8 cellular contexts compared by ENCODE assay signal in the genomic region with DNA sequence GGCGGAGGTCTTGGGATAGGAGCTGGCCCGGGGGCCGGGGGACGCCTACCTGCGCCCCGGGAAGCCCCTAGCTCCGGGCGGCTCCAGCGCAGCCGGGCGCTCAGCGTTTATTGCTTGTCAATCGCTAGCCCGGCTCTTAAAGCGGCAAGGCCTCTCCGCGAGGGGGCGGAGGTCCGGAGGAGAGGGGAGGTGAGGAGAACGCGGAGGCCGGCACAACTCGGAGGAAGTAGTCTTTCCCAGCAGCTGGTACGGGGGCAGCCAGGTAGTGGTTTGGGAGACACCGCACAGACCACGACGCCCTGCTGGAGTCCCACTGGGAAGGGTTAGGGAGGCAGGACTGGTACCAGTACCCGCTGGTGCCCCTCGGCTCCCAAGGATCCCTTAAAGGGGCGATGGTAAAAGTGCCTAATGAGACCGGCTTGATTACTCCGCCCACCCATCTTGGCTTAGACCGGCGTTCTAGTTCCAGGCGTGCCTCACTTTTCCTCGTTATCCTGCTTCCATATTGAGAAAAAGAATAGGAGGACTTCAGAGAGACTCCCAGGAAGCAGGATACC. TPM values are rescaled to one million over a fixed set of nuclear protein-coding genes. Genes with fewer than 3 reads are reported as not detected.
DNase-seq lines count a peak whose midpoint lies in the region; ATAC-seq and TF ChIP-seq lines count a peak whose summit lies in the region.

A gene with protein sequence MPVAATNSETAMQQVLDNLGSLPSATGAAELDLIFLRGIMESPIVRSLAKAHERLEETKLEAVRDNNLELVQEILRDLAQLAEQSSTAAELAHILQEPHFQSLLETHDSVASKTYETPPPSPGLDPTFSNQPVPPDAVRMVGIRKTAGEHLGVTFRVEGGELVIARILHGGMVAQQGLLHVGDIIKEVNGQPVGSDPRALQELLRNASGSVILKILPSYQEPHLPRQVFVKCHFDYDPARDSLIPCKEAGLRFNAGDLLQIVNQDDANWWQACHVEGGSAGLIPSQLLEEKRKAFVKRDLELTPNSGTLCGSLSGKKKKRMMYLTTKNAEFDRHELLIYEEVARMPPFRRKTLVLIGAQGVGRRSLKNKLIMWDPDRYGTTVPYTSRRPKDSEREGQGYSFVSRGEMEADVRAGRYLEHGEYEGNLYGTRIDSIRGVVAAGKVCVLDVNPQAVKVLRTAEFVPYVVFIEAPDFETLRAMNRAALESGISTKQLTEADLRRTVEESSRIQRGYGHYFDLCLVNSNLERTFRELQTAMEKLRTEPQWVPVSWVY (minus strand): TSS at position 112 of the 557 bp plus-strand sequence. CDS start 3,076 bp downstream, outside the sequence.

- H3K4me3 ChIP-seq in GM12865 (ENCODE audit: low read depth, low read length) (no peak within 1 kb of the TSS), ectodermal cell (ENCODE audit: insufficient read depth, low read depth, low read length) (peak within 1 kb of the TSS; percentile 80), lower leg skin (ENCODE audit: low read depth, poor library complexity, severe bottlenecking) (peak within 1 kb of the TSS; percentile 61), PC-9 (no peak within 1 kb of the TSS)

- H3K4me3 Mint-ChIP-seq in activated CD8-positive, alpha-beta T cell treated with anti-CD3 and anti-CD28 coated beads, Interleukin-2, amount 10 ng/mL, durations not matched to agents 7 days and 5 days, result peak within 1 kb of the TSS; percentile 27

- peaks cover 5% of the 10 kb centered on the region; the same call in 1 of the 2 replicates for H3F3A ChIP-seq in PC-9 (ENCODE audit: insufficient read depth, low read depth)

- WGBS in ectodermal cell, 2 experiments, result 0% methylated on average over 36 of the region's 36 CpGs
- WGBS in lower leg skin, 2 donors, result 0 to 1% methylated on average over 10 to 36 of the region's 36 CpGs

- intact Hi-C loops in lower leg skin (cut with DNase I; ENCODE audit: low total_unique reads), result no loop called here
- intact Hi-C loops in PC-9 (cut with micrococcal nuclease; ENCODE audit: unreplicated experiment), result no loop called here

- H3K36me3 Mint-ChIP-seq in activated CD8-positive, alpha-beta T cell treated with anti-CD3 and anti-CD28 coated beads, Interleukin-2, amount 10 ng/mL, durations not matched to agents 7 days and 5 days (ENCODE audit: low read depth), result no peaks in the 10 kb centered on the region

- H3K4me1 ChIP-seq in ectodermal cell (ENCODE audit: control insufficient read depth, insufficient read depth, low read length) (peaks cover 28% of the 10 kb centered on the region), PC-9 (replicated peaks; ENCODE audit: insufficient read depth) (no peaks in the 10 kb centered on the region)

- no peak within 1 kb of the TSS for H3K27ac Mint-ChIP-seq in activated CD8-positive, alpha-beta T cell treated with anti-CD3 and anti-CD28 coated beads, Interleukin-2, amount 10 ng/mL, durations not matched to agents 7 days and 5 days

- H3K27me3 Mint-ChIP-seq in activated CD8-positive, alpha-beta T cell treated with anti-CD3 and anti-CD28 coated beads, Interleukin-2, amount 10 ng/mL, durations not matched to agents 7 days and 5 days (ENCODE audit: low read depth), result peaks cover 46% of the 10 kb centered on the region

- CTCF ChIA-PET in activated CD8-positive, alpha-beta T cell treated with anti-CD3 and anti-CD28 coated beads, Interleukin-2, amount 10 ng/mL, durations not matched to agents 7 days and 5 days (lab: Charles Lee), result interaction anchor here (1.5 to 4.2 kb wide), 6 partner anchors 9 to 208 kb away, joined by 3 to 36 read pairs (median 6); a partner anchor contains a TSS
- CTCF ChIA-PET in PC-9 (lab: Charles Lee), result no interaction called here

- no TSS peak for BruUV-seq in PC-9 (replicated peaks; lab: Mats Ljungman, UMichigan)

- no peaks in the 10 kb centered on the region for H4K20me1 ChIP-seq in PC-9 (ENCODE audit: insufficient read depth)

- TF ChIP-seq POLR2A in lower leg skin (IDR thresholded peaks at IDR 0.05), result no peak

- H3K9me3 Mint-ChIP-seq in activated CD8-positive, alpha-beta T cell treated with anti-CD3 and anti-CD28 coated beads, Interleukin-2, amount 10 ng/mL, durations not matched to agents 7 days and 5 days (ENCODE audit: insufficient read depth), result no peaks in the 10 kb centered on the region

- H2AFZ ChIP-seq in PC-9, result no peak within 1 kb of the TSS

- H3K9me2 ChIP-seq in PC-9 (ENCODE audit: insufficient read depth), result no peaks in the 10 kb centered on the region

- DNase-seq in GM12865 (ENCODE audit: low read depth) (peak; percentile 19), NCI-H460 (ENCODE audit: extremely low read depth, low read depth) (peak; percentile 23), lower leg skin (ENCODE audit: low spot score in 2 of 2) (peak in 1 of 2 donors; percentile 95), PC-9 (no peak)
- DNase-seq in activated CD8-positive, alpha-beta T cell treated with anti-CD3 and anti-CD28 coated beads, Interleukin-2, amount 10 ng/mL, durations not matched to agents 7 days and 5 days, result peak; percentile 50
- DNase-seq in stimulated activated CD4-positive, alpha-beta T cell treated with anti-CD3 and anti-CD28 coated beads, Interleukin-4, amount 100 ng/mL, for 4 hours, result peak; percentile 42 to 44

- TF ChIP-seq CTCF in GM12865 (IDR thresholded peaks at IDR 0.05; ENCODE audit: insufficient read depth, low read depth, low read length, missing control alignments) (no peak), lower leg skin (IDR thresholded peaks at IDR 0.05) (no peak), PC-9 (conservative IDR thresholded peaks at IDR 0.05) (no peak)

- no peaks in the 10 kb centered on the region for H3K9me3 ChIP-seq in ectodermal cell (ENCODE audit: control insufficient read depth, low read length)
- H3K9me3 ChIP-seq in PC-9 (ENCODE audit: insufficient read depth, low read depth), result no peaks in the 10 kb centered on the region

- H3K36me3 ChIP-seq in ectodermal cell (ENCODE audit: control insufficient read depth, insufficient read depth, low read length), result no peaks in the 10 kb centered on the region
- H3K36me3 ChIP-seq in PC-9 (ENCODE audit: low read depth), result no peaks in the 10 kb centered on the region

- H3K4me1 Mint-ChIP-seq in activated CD8-positive, alpha-beta T cell treated with anti-CD3 and anti-CD28 coated beads, Interleukin-2, amount 10 ng/mL, durations not matched to agents 7 days and 5 days (ENCODE audit: low read depth), result peaks cover 13% of the 10 kb centered on the region

- no peak within 1 kb of the TSS for H3K4me2 ChIP-seq in PC-9

- ATAC-seq in activated CD8-positive, alpha-beta T cell treated with anti-CD3 and anti-CD28 coated beads, Interleukin-2, amount 10 ng/mL, durations not matched to agents 7 days and 5 days, result peak; percentile 50
- no peak for ATAC-seq in HG02981 (IDR thresholded peaks at IDR 0.05; ENCODE audit: unreplicated experiment)

- no peaks in the 10 kb centered on the region for H3K79me2 ChIP-seq in PC-9 (ENCODE audit: low read depth)

- H3K27me3 ChIP-seq in ectodermal cell (ENCODE audit: control insufficient read depth, insufficient read depth, low read length, poor library complexity, severe bottlenecking) (peaks cover 4% of the 10 kb centered on the region), PC-9 (ENCODE audit: insufficient read depth, low read depth) (peaks cover 40% of the 10 kb centered on the region)

- POLR2A ChIA-PET in activated CD8-positive, alpha-beta T cell treated with anti-CD3 and anti-CD28 coated beads, Interleukin-2, amount 10 ng/mL, durations not matched to agents 7 days and 5 days (lab: Charles Lee), result interaction anchor here (0.6 kb wide), 1 partner anchor 1891 kb away, joined by 3 read pairs; no protein-coding TSS in a partner anchor
- POLR2A ChIA-PET in PC-9 (lab: Charles Lee; ENCODE audit: unreplicated experiment), result no interaction called here

- H3K27ac ChIP-seq in ectodermal cell (ENCODE audit: insufficient read depth, low read depth, low read length, poor library complexity, severe bottlenecking) (peak within 1 kb of the TSS; percentile 83), PC-9 (no peak within 1 kb of the TSS)

RNA-seq across cellular contexts. Expression of the gene that starts here (rescaled TPM):
- 0.29 and 0.74 TPM in 2 replicates for total RNA-seq in NCI-H460 (2014; rRNA removed; shearing (Covaris generic))
- 2.5 and 3.8 TPM in 2 replicates for polyA plus RNA-seq in NCI-H460 (2014; cell fraction: nucleus; rRNA removed)
- 1 to 10 TPM; 1.2 to 1.8 TPM for total RNA-seq in activated CD8-positive, alpha-beta T cell treated with anti-CD3 and anti-CD28 coated beads, Interleukin-2, amount 10 ng/mL, durations not matched to agents 7 days and 5 days
- 39.9 TPM for polyA plus RNA-seq in ectodermal cell (2013, experiment 1 of 4)
- polyA plus RNA-seq in ectodermal cell (2013, experiment 2 of 4), result 48.5 TPM
- polyA plus RNA-seq in ectodermal cell (2013, experiment 3 of 4), result 30.5 TPM
- 32.3 TPM for polyA plus RNA-seq in ectodermal cell (2013, experiment 4 of 4)
- total RNA-seq in lower leg skin (10 to 100 TPM in 1 of 4 donors, 1 to 10 TPM in 2, under 1 TPM in 1; 0.42 to 10.7 (median 3.7) TPM), PC-9 (2021) (5.6 and 8.6 TPM in 2 replicates)

Comparison
In these comparisons a context has a peak if more than half of its experiments do, and no peak if none do; other contexts are left out.
1. DNase-seq: peak in GM12865 (single experiment), NCI-H460 (single experiment), activated CD8-positive, alpha-beta T cell treated with anti-CD3 and anti-CD28 coated beads, Interleukin-2, amount 10 ng/mL, durations not matched to agents 7 days and 5 days (single experiment) and stimulated activated CD4-positive, alpha-beta T cell treated with anti-CD3 and anti-CD28 coated beads, Interleukin-4, amount 100 ng/mL, for 4 hours (2 of 2); none in PC-9 (0 of 2).
2. H3K4me3 ChIP-seq: peak in ectodermal cell (single experiment) and lower leg skin (single experiment); none in GM12865 (single experiment) and PC-9 (single experiment).